ENCODE assay signal across 22 cellular contexts in the genomic region with DNA sequence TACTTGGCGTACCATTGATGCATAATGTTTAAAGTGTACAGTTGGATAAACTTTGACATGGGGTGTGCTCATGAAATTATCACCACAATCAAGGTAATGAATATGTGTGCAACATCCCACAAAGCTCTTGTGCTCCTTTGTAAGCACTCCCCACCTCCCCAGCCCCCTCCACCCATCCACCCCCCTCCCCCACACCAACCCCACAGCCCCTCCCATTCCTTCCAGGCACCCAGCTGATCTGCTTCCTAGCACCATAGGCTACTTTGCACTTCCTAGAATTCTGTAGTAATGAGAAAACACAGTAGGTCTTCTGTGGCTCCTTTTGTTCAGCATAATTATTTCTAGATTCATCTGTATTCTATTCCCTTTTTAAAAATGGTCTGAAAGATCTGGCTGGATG. TPM values are rescaled to one million over a fixed set of nuclear protein-coding genes. Genes with fewer than 3 reads are reported as not detected.
DNase-seq lines count a peak whose midpoint lies in the region; ATAC-seq and TF ChIP-seq lines count a peak whose summit lies in the region.
"Had no signal": no experiment of that assay in that cellular context is flagged by ENCODE, and none has a peak within 500 bp of the region (broad histone marks: within the 10 kb centered on the region; RNA-seq: fewer than 3 reads in every experiment).

No MANE protein-coding gene starts in this region.

- H3K4me1 Mint-ChIP-seq in activated T-cell treated with anti-CD3 and anti-CD28 coated beads, Interleukin-2, amount 50 U/mL, for 24 hours (ENCODE audit: low read depth) = peaks cover 93% of the 10 kb centered on the region
- H3K4me1 Mint-ChIP-seq in T-cell = peaks cover 90 to 100% (median 94%) of the 10 kb centered on the region in 3 donors
- H3K4me1 Mint-ChIP-seq in activated naive CD8-positive, alpha-beta T cell treated with anti-CD3 and anti-CD28 coated beads, Interleukin-2, amount 50 U/mL, for 24 hours = peaks cover 92% of the 10 kb centered on the region

- no peaks in the 10 kb centered on the region for H3K9me3 ChIP-seq in osteoblast (ENCODE audit: low read depth, low read length)
- no peaks in the 10 kb centered on the region for H3K9me3 ChIP-seq in MG63
- no peaks in the 10 kb centered on the region for H3K9me3 ChIP-seq in right lobe of liver
- H3K9me3 ChIP-seq: adrenal gland, HAP-1, tibial artery had no signal

- no peak overlapping the region for H2AFZ ChIP-seq in osteoblast (ENCODE audit: low read length)

- no peak for TF ChIP-seq POLR2A in right lobe of liver (IDR thresholded peaks at IDR 0.05)

- no peaks in the 10 kb centered on the region for H3K79me2 ChIP-seq in osteoblast (ENCODE audit: insufficient read depth, low read length)

- H3K27ac ChIP-seq in osteoblast (ENCODE audit: low read depth, low read length) = no peak overlapping the region
- no peak overlapping the region for H3K27ac ChIP-seq in right lobe of liver
- H3K27ac ChIP-seq: adrenal gland, tibial artery had no signal

- no peak for DNase-seq in activated T-cell treated with anti-CD3 and anti-CD28 coated beads, Interleukin-2, amount 50 U/mL, for 24 hours
- no peak for DNase-seq in activated T-cell treated with anti-CD3 and anti-CD28 coated beads, Interleukin-2, amount 50 U/mL, for 1 hour
- peak in 1 of 34 experiments; percentile 3 for DNase-seq in T-cell
- no peak for DNase-seq in activated naive CD8-positive, alpha-beta T cell treated with anti-CD3 and anti-CD28 coated beads, Interleukin-2, amount 50 U/mL, for 24 hours
- DNase-seq in osteoblast (ENCODE audit: insufficient read length, low spot score, missing footprints) = peak; percentile 43
- DNase-seq in MG63 = no peak
- DNase-seq in NCI-H1436 (lab: John Stamatoyannopoulos, UW) = no peak
- DNase-seq in right lobe of liver = no peak
- DNase-seq: ACHN; foreskin melanocyte; IMR-90; NCI-H2029; NCI-H446 treated with DMSO at 0.1 percent for 48 hours; occipital lobe; stimulated activated CD4-positive, alpha-beta T cell treated with anti-CD3 and anti-CD28 coated beads, Interleukin-15, amount 100 ng/mL, for 24 hours had no signal

- TF ChIP-seq CTCF in osteoblast (IDR thresholded peaks at IDR 0.05; ENCODE audit: extremely low read depth, low read depth, low read length) = no peak
- no peak for TF ChIP-seq CTCF in right lobe of liver (IDR thresholded peaks at IDR 0.05)

- no peaks in the 10 kb centered on the region for H4K20me1 ChIP-seq in osteoblast (ENCODE audit: insufficient read depth, low read length)

- H3K27me3 ChIP-seq in osteoblast (ENCODE audit: insufficient read depth, low read length) (no peaks in the 10 kb centered on the region), MG63 (no peaks in the 10 kb centered on the region), right lobe of liver (no peaks in the 10 kb centered on the region)
- H3K27me3 ChIP-seq: adrenal gland had no signal

- peak overlapping the region; percentile 93 for H3K27ac Mint-ChIP-seq in activated T-cell treated with anti-CD3 and anti-CD28 coated beads, Interleukin-2, amount 50 U/mL, for 24 hours
- peak overlapping the region; percentile 85 to 89 for H3K27ac Mint-ChIP-seq in T-cell
- H3K27ac Mint-ChIP-seq in activated naive CD8-positive, alpha-beta T cell treated with anti-CD3 and anti-CD28 coated beads, Interleukin-2, amount 50 U/mL, for 24 hours = peak overlapping the region; percentile 89

- POLR2A ChIA-PET in T-cell (lab: Charles Lee) = no interaction called here

- H3K36me3 ChIP-seq in osteoblast (ENCODE audit: insufficient read depth, low read length) (no peaks in the 10 kb centered on the region), MG63 (no peaks in the 10 kb centered on the region), right lobe of liver (no peaks in the 10 kb centered on the region)
- H3K36me3 ChIP-seq: adrenal gland, HAP-1, tibial artery had no signal

- no peak overlapping the region for H3K4me2 ChIP-seq in osteoblast (ENCODE audit: insufficient read depth, low read length)

- peak overlapping the region; percentile 61 for H3K4me3 Mint-ChIP-seq in activated T-cell treated with anti-CD3 and anti-CD28 coated beads, Interleukin-2, amount 50 U/mL, for 24 hours
- H3K4me3 Mint-ChIP-seq in T-cell = peak overlapping the region; percentile 64 to 94 (median 84)
- peak overlapping the region; percentile 64 for H3K4me3 Mint-ChIP-seq in activated naive CD8-positive, alpha-beta T cell treated with anti-CD3 and anti-CD28 coated beads, Interleukin-2, amount 50 U/mL, for 24 hours
- H3K4me3 Mint-ChIP-seq: stimulated activated memory B cell treated with anti-CD40 and anti-IgM and Interleukin-4, amounts not matched to agents 10 μg/mL and 1 μg/mL and 100 μg/mL, for 72 hours had no signal

- CTCF ChIA-PET in T-cell (lab: Charles Lee) = interaction anchor here in 1 of 2 donors (1.0 kb wide), 1 partner anchor 18 kb away, joined by 8 read pairs; no protein-coding TSS in a partner anchor

- H3K4me3 ChIP-seq in osteoblast (ENCODE audit: insufficient read depth, low read length) = no peak overlapping the region
- H3K4me3 ChIP-seq in MG63 = no peak overlapping the region
- H3K4me3 ChIP-seq in right lobe of liver = no peak overlapping the region
- H3K4me3 ChIP-seq: adrenal gland, HAP-1, tibial artery had no signal

- no peaks in the 10 kb centered on the region for H3K4me1 ChIP-seq in osteoblast (ENCODE audit: insufficient read depth, low read length)
- H3K4me1 ChIP-seq in right lobe of liver = no peaks in the 10 kb centered on the region
- H3K4me1 ChIP-seq: adrenal gland, tibial artery had no signal

- intact Hi-C loops in right lobe of liver (cut with DNase I) = no loop called here

- H3K27me3 Mint-ChIP-seq in activated T-cell treated with anti-CD3 and anti-CD28 coated beads, Interleukin-2, amount 50 U/mL, for 24 hours = no peaks in the 10 kb centered on the region
- no peaks in the 10 kb centered on the region for H3K27me3 Mint-ChIP-seq in T-cell
- H3K27me3 Mint-ChIP-seq in activated naive CD8-positive, alpha-beta T cell treated with anti-CD3 and anti-CD28 coated beads, Interleukin-2, amount 50 U/mL, for 24 hours = no peaks in the 10 kb centered on the region
- H3K27me3 Mint-ChIP-seq: stimulated activated memory B cell treated with anti-CD40 and anti-IgM and Interleukin-4, amounts not matched to agents 10 μg/mL and 1 μg/mL and 100 μg/mL, for 72 hours had no signal

- no peaks in the 10 kb centered on the region for H3K9me3 Mint-ChIP-seq in activated T-cell treated with anti-CD3 and anti-CD28 coated beads, Interleukin-2, amount 50 U/mL, for 24 hours
- no peaks in the 10 kb centered on the region for H3K9me3 Mint-ChIP-seq in T-cell
- no peaks in the 10 kb centered on the region for H3K9me3 Mint-ChIP-seq in activated naive CD8-positive, alpha-beta T cell treated with anti-CD3 and anti-CD28 coated beads, Interleukin-2, amount 50 U/mL, for 24 hours
- H3K9me3 Mint-ChIP-seq: stimulated activated memory B cell treated with anti-CD40 and anti-IgM and Interleukin-4, amounts not matched to agents 10 μg/mL and 1 μg/mL and 100 μg/mL, for 72 hours had no signal

- ATAC-seq in T-cell (replicated peaks in 1 of 4) = no peak
- ATAC-seq in activated naive CD8-positive, alpha-beta T cell treated with anti-CD3 and anti-CD28 coated beads, Interleukin-2, amount 50 U/mL, for 24 hours = no peak
- no peak for ATAC-seq in right lobe of liver
- ATAC-seq: left lobe of liver; SK-N-SH treated with all-trans-retinoic acid at 6 μM for 48 hours; stimulated activated memory B cell treated with anti-CD40 and anti-IgM and Interleukin-4, amounts not matched to agents 10 μg/mL and 1 μg/mL and 100 μg/mL, for 72 hours had no signal

- H3K36me3 Mint-ChIP-seq in activated T-cell treated with anti-CD3 and anti-CD28 coated beads, Interleukin-2, amount 50 U/mL, for 24 hours (ENCODE audit: low read depth) = peaks cover 61% of the 10 kb centered on the region
- H3K36me3 Mint-ChIP-seq in T-cell = peaks cover 38% of the 10 kb centered on the region
- peaks cover 16% of the 10 kb centered on the region for H3K36me3 Mint-ChIP-seq in activated naive CD8-positive, alpha-beta T cell treated with anti-CD3 and anti-CD28 coated beads, Interleukin-2, amount 50 U/mL, for 24 hours (ENCODE audit: low read depth)

- WGBS in right lobe of liver (ENCODE audit: insufficient coverage, low coverage, low lambda C conversion rate, missing lambda C conversion rate) = no CpG with 5 or more reads among the region's 1 CpG

RNA-seq across cellular contexts. Expression of a gene that starts 24.5 kb away (rescaled TPM):
- total RNA-seq in T-cell = 100 to 1,000 TPM; 188 to 349 (median 293) TPM
- under 0.01 TPM in 1 of 2 replicates, not detected in the other for total RNA-seq in osteoblast
- total RNA-seq in MG63 (2014; rRNA removed; shearing (Covaris generic); ENCODE audit: low replicate concordance) = not detected in 2 replicates
- total RNA-seq in right lobe of liver = 1 to 10 TPM; 1.7 to 3.1 (median 2.4) TPM
- total RNA-seq: dermis microvascular lymphatic vessel endothelial cell, IMR-90 had no signal

Comparison
In these comparisons a context has a peak if more than half of its experiments do, and no peak if none do; other contexts are left out.
1. RNA of a gene that starts 24.5 kb away (total RNA-seq): 188 to 349 TPM in T-cell; 1.7 to 3.1 TPM in right lobe of liver, under 0.01 TPM in osteoblast and not detected in MG63; every median in the first group is over 10 times any median in the second.
2. Peak in every context shown above with its lines, with median percentiles within 50 percentile points of each other: H3K27ac Mint-ChIP-seq and H3K4me3 Mint-ChIP-seq.